ENCODE assay signal across 1 cellular context in genomic region chr7:102472126-102473041, GRCh38.
TF ChIP-seq lines count a peak whose summit lies in the region.

No MANE protein-coding gene starts in this region.

TF ChIP-seq in K562, 482 proteins besides CTCF, POLR2A, EP300 and RAD21 (continues in another document):
- TF ChIP-seq HMGN3 (IDR thresholded peaks at IDR 0.05; ENCODE audit: borderline replicate concordance, extremely low read depth, insufficient read length, low read depth, low read length) (peak; percentile 38), TCF3 (CRISPR knock-in tag; IDR thresholded peaks at IDR 0.05) (peak; percentile 31; the same call in 1 of the 2 replicates), POLR2G (IDR thresholded peaks at IDR 0.05; ENCODE audit: low read depth, low read length) (peak; percentile 69), RCOR1 (IDR thresholded peaks at IDR 0.05; ENCODE audit: borderline replicate concordance in 1 of 2, low read depth in 2 of 2, low read length in 2 of 2) (no peak), ZNF263 (CRISPR knock-in tag; IDR thresholded peaks at IDR 0.05; ENCODE audit: borderline replicate concordance) (peak; percentile 64), SNRNP70 (optimal IDR thresholded peaks at IDR 0.05; ENCODE audit: low read depth, low read length) (peak; percentile 54), MLX (CRISPR knock-in tag; conservative IDR thresholded peaks at IDR 0.05) (no peak), NCOR1 (IDR thresholded peaks at IDR 0.05) (no peak; the same call in 1 of the 2 replicates), CBFA2T2 (conservative IDR thresholded peaks at IDR 0.05) (0 out of 2 replicates have a peak, but pooled peaks have one; percentile 14), ZMIZ1 (IDR thresholded peaks at IDR 0.05; ENCODE audit: low read depth in 2 of 2, low read length in 2 of 2) (no peak), CREB1 (IDR thresholded peaks at IDR 0.05) (peak; percentile 34; the same call in 1 of the 2 replicates), CREB1 (CRISPR knock-in tag; IDR thresholded peaks at IDR 0.05) (no peak), HOXB6 (CRISPR knock-in tag; IDR thresholded peaks at IDR 0.05; ENCODE audit: borderline replicate concordance) (no peak), ZNF655 (CRISPR knock-in tag; IDR thresholded peaks at IDR 0.05) (no peak), ZBTB17 (CRISPR knock-in tag; IDR thresholded peaks at IDR 0.05) (0 out of 2 replicates have a peak, but pooled peaks have one; percentile 32), ATF1 (CRISPR knock-in tag; IDR thresholded peaks at IDR 0.05) (no peak), ATF1 (tag; IDR thresholded peaks at IDR 0.05) (peak; percentile 37; the same call in 1 of the 2 replicates), ZBTB5 (IDR thresholded peaks at IDR 0.05) (no peak), HNRNPL (IDR thresholded peaks at IDR 0.05; ENCODE audit: low read depth, low read length) (0 out of 2 replicates have a peak, but pooled peaks have one; percentile 72), POLR2AphosphoS5 (IDR thresholded peaks at IDR 0.05; ENCODE audit: control insufficient read depth, insufficient read depth, low read depth, low read length) (peak; percentile 42; the same call in 1 of the 2 replicates), POLR2AphosphoS2 (IDR thresholded peaks at IDR 0.05; ENCODE audit: low read length) (0 out of 2 replicates have a peak, but pooled peaks have one; percentile 33), POU5F1 (IDR thresholded peaks at IDR 0.05; ENCODE audit: borderline replicate concordance, low read depth, low read length, partially characterized antibody) (no peak), POLR3A (IDR thresholded peaks at IDR 0.05; ENCODE audit: borderline replicate concordance, extremely low read depth, insufficient read depth, insufficient read length) (no peak), ZSCAN32 (CRISPR knock-in tag; IDR thresholded peaks at IDR 0.05) (no peak), PRDM10 (IDR thresholded peaks at IDR 0.05; ENCODE audit: partially characterized antibody) (no peak), SUPT5H (IDR thresholded peaks at IDR 0.05) (peak; percentile 58), ERF (CRISPR knock-in tag; IDR thresholded peaks at IDR 0.05) (0 out of 2 replicates have a peak, but pooled peaks have one; percentile 12), RBFOX2 (IDR thresholded peaks at IDR 0.05; ENCODE audit: low read depth, low read length) (peak; percentile 62), CBFA2T3 (IDR thresholded peaks at IDR 0.05) (peak; percentile 37), FIP1L1 (IDR thresholded peaks at IDR 0.05; ENCODE audit: low read depth, low read length, poor library complexity, severe bottlenecking) (peak; percentile 43), TAF1 (IDR thresholded peaks at IDR 0.05; ENCODE audit: control insufficient read depth, extremely low read depth, insufficient read depth, low read length, severe bottlenecking) (no peak), CREM (IDR thresholded peaks at IDR 0.05; ENCODE audit: low read depth) (peak; percentile 83), CBX3 (IDR thresholded peaks at IDR 0.05; ENCODE audit: borderline replicate concordance in 1 of 2, low read length in 2 of 2) (peak in 1 of 2 experiments; percentile 15; a peak in 1 of 3 replicates), REST (CRISPR knock-in tag; IDR thresholded peaks at IDR 0.05; ENCODE audit: low read depth) (0 out of 2 replicates have a peak, but pooled peaks have one; percentile 44), MIER1 (IDR thresholded peaks at IDR 0.05; ENCODE audit: low read depth) (no peak), ETS1 (conservative IDR thresholded peaks at IDR 0.05; ENCODE audit: control insufficient read depth, low read depth, low read length) (0 out of 2 replicates have a peak, but pooled peaks have one; percentile 23), USF2 (CRISPR knock-in tag; IDR thresholded peaks at IDR 0.05) (no peak), NFIX (CRISPR knock-in tag; IDR thresholded peaks at IDR 0.05; ENCODE audit: low read depth) (no peak), CAMTA2 (CRISPR knock-in tag; conservative IDR thresholded peaks at IDR 0.05) (no peak), VEZF1 (CRISPR knock-in tag; IDR thresholded peaks at IDR 0.05) (peak; percentile 66; the same call in 1 of the 2 replicates)
